1 cellular context compared by ENCODE assay signal in the genomic region with DNA sequence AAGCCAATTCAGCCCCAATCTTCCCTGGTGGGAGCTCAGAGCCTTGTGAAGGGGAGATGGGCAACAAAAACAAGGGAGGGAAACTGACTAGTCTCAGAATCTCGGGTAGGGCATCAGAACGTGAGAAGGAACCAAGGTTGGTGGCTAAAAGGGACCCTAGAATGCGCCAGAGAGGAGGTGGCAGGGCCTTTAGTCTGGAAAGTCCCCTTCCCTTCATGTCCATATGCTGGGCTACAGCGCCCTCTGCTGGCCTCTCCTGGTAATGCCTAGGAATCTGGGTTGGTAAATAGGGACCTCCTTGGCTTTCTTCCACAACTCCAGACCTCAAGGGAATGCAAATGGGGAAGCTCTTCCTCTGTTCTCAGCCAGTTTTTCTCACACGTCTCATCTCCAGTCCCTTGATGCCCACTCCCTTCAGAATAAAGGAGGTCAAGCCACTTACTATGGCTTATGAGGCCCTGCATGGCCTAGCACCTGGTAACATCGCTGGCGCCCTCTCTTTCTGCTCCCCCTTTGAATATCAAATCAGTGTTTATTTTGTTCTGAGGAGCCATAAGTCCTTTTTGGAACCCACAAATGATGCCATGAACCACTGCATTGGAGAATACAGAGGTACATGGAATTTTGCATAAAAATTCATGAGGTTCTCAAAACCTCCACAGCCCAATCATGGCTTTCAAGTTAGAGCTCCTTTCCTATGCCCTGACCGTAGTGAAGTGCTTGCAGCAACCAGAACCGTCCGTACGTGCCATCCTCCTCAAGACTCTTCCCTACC.
TF ChIP-seq lines count a peak whose summit lies in the region.

No MANE protein-coding gene starts in this region.

TF ChIP-seq in HEK293, 187 proteins besides CTCF, POLR2A, EP300 and RAD21 (continued from another document and continues in another):
- TF ChIP-seq ZSCAN5A (tag by site-specific recombination; IDR thresholded peaks at IDR 0.05) (no peak), ZNF138 (tag by site-specific recombination; IDR thresholded peaks at IDR 0.05; ENCODE audit: borderline replicate concordance) (no peak), ZNF423 (tag by site-specific recombination; IDR thresholded peaks at IDR 0.05) (no peak), MEIS1 (CRISPR knock-in tag; IDR thresholded peaks at IDR 0.05; ENCODE audit: borderline replicate concordance) (no peak), ZNF514 (tag by site-specific recombination; IDR thresholded peaks at IDR 0.05) (no peak), ZNF341 (tag by site-specific recombination; IDR thresholded peaks at IDR 0.05; ENCODE audit: low read depth) (no peak), ZNF624 (tag by site-specific recombination; IDR thresholded peaks at IDR 0.05) (no peak), ZNF473 (tag by site-specific recombination; IDR thresholded peaks at IDR 0.05) (no peak), ZNF658 (tag by site-specific recombination; IDR thresholded peaks at IDR 0.05) (no peak), ZNF221 (tag by site-specific recombination; IDR thresholded peaks at IDR 0.05; ENCODE audit: borderline replicate concordance) (no peak), ZNF558 (tag by site-specific recombination; IDR thresholded peaks at IDR 0.05) (0 out of 2 replicates have a peak, but pooled peaks have one; percentile 15), ZNF791 (tag by site-specific recombination; IDR thresholded peaks at IDR 0.05) (no peak), KLF10 (tag by site-specific recombination; IDR thresholded peaks at IDR 0.05) (no peak), KLF17 (tag by site-specific recombination; IDR thresholded peaks at IDR 0.05) (no peak), PRDM10 (tag by site-specific recombination; IDR thresholded peaks at IDR 0.05) (peak; percentile 84), ZNF19 (tag by site-specific recombination; IDR thresholded peaks at IDR 0.05; ENCODE audit: low read depth) (no peak), ZNF133 (tag by site-specific recombination; IDR thresholded peaks at IDR 0.05) (no peak), IKZF3 (tag by site-specific recombination; IDR thresholded peaks at IDR 0.05) (peak; percentile 91), ZNF626 (tag by site-specific recombination; IDR thresholded peaks at IDR 0.05) (no peak), FEZF1 (tag by site-specific recombination; IDR thresholded peaks at IDR 0.05) (no peak), OVOL3 (tag by site-specific recombination; IDR thresholded peaks at IDR 0.05) (no peak), ZNF521 (tag by site-specific recombination; IDR thresholded peaks at IDR 0.05) (no peak), ZNF311 (tag by site-specific recombination; IDR thresholded peaks at IDR 0.05; ENCODE audit: borderline replicate concordance) (no peak), YY1 (tag by site-specific recombination; IDR thresholded peaks at IDR 0.05) (no peak), ZBTB7A (tag by site-specific recombination; IDR thresholded peaks at IDR 0.05; ENCODE audit: low read depth) (no peak), ZNF561 (tag by site-specific recombination; IDR thresholded peaks at IDR 0.05; ENCODE audit: borderline replicate concordance) (0 out of 2 replicates have a peak, but pooled peaks have one; percentile 67), ZBTB20 (tag by site-specific recombination; IDR thresholded peaks at IDR 0.05) (0 out of 2 replicates have a peak, but pooled peaks have one; percentile 37), ZSCAN16 (tag by site-specific recombination; IDR thresholded peaks at IDR 0.05) (no peak), ZNF785 (tag by site-specific recombination; IDR thresholded peaks at IDR 0.05) (no peak), SCRT1 (tag by site-specific recombination; IDR thresholded peaks at IDR 0.05; ENCODE audit: borderline replicate concordance) (no peak), ZNF701 (tag by site-specific recombination; IDR thresholded peaks at IDR 0.05) (no peak), ZNF585B (tag by site-specific recombination; IDR thresholded peaks at IDR 0.05) (no peak), ZNF391 (tag by site-specific recombination; IDR thresholded peaks at IDR 0.05; ENCODE audit: borderline replicate concordance, low read depth) (no peak), HOXA7 (CRISPR knock-in tag; IDR thresholded peaks at IDR 0.05; ENCODE audit: borderline replicate concordance) (no peak), ZNF610 (tag by site-specific recombination; IDR thresholded peaks at IDR 0.05; ENCODE audit: borderline replicate concordance) (no peak), ZNF16 (tag by site-specific recombination; IDR thresholded peaks at IDR 0.05; ENCODE audit: low read depth) (no peak), ZNF76 (tag by site-specific recombination; IDR thresholded peaks at IDR 0.05; ENCODE audit: borderline replicate concordance, low read depth) (no peak), ZIC2 (tag by site-specific recombination; IDR thresholded peaks at IDR 0.05) (no peak), ZNF26 (tag by site-specific recombination; IDR thresholded peaks at IDR 0.05) (no peak), ZNF629 (tag by site-specific recombination; IDR thresholded peaks at IDR 0.05) (no peak)
- TF ChIP-seq, protein P1, sequence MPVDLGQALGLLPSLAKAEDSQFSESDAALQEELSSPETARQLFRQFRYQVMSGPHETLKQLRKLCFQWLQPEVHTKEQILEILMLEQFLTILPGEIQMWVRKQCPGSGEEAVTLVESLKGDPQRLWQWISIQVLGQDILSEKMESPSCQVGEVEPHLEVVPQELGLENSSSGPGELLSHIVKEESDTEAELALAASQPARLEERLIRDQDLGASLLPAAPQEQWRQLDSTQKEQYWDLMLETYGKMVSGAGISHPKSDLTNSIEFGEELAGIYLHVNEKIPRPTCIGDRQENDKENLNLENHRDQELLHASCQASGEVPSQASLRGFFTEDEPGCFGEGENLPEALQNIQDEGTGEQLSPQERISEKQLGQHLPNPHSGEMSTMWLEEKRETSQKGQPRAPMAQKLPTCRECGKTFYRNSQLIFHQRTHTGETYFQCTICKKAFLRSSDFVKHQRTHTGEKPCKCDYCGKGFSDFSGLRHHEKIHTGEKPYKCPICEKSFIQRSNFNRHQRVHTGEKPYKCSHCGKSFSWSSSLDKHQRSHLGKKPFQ (tag by site-specific recombination; IDR thresholded peaks at IDR 0.05) = no peak
- TF ChIP-seq, protein P2, sequence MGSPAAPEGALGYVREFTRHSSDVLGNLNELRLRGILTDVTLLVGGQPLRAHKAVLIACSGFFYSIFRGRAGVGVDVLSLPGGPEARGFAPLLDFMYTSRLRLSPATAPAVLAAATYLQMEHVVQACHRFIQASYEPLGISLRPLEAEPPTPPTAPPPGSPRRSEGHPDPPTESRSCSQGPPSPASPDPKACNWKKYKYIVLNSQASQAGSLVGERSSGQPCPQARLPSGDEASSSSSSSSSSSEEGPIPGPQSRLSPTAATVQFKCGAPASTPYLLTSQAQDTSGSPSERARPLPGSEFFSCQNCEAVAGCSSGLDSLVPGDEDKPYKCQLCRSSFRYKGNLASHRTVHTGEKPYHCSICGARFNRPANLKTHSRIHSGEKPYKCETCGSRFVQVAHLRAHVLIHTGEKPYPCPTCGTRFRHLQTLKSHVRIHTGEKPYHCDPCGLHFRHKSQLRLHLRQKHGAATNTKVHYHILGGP (tag by site-specific recombination; IDR thresholded peaks at IDR 0.05) = no peak
- TF ChIP-seq, protein P3, sequence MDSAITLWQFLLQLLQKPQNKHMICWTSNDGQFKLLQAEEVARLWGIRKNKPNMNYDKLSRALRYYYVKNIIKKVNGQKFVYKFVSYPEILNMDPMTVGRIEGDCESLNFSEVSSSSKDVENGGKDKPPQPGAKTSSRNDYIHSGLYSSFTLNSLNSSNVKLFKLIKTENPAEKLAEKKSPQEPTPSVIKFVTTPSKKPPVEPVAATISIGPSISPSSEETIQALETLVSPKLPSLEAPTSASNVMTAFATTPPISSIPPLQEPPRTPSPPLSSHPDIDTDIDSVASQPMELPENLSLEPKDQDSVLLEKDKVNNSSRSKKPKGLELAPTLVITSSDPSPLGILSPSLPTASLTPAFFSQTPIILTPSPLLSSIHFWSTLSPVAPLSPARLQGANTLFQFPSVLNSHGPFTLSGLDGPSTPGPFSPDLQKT (IDR thresholded peaks at IDR 0.05; ENCODE audit: borderline replicate concordance, low read depth, low read length) = no peak
- TF ChIP-seq, protein P4, sequence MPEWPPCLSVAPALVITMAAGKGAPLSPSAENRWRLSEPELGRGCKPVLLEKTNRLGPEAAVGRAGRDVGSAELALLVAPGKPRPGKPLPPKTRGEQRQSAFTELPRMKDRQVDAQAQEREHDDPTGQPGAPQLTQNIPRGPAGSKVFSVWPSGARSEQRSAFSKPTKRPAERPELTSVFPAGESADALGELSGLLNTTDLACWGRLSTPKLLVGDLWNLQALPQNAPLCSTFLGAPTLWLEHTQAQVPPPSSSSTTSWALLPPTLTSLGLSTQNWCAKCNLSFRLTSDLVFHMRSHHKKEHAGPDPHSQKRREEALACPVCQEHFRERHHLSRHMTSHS (tag by site-specific recombination; IDR thresholded peaks at IDR 0.05) = no peak
- TF ChIP-seq, protein P5, sequence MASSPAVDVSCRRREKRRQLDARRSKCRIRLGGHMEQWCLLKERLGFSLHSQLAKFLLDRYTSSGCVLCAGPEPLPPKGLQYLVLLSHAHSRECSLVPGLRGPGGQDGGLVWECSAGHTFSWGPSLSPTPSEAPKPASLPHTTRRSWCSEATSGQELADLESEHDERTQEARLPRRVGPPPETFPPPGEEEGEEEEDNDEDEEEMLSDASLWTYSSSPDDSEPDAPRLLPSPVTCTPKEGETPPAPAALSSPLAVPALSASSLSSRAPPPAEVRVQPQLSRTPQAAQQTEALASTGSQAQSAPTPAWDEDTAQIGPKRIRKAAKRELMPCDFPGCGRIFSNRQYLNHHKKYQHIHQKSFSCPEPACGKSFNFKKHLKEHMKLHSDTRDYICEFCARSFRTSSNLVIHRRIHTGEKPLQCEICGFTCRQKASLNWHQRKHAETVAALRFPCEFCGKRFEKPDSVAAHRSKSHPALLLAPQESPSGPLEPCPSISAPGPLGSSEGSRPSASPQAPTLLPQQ (tag by site-specific recombination; IDR thresholded peaks at IDR 0.05) = peak; percentile 36; the same call in 1 of the 2 replicates
